ENCODE assay signal across 19 cellular contexts in genomic region chr2:71929482-71929772, GRCh38.
"Had no signal": no experiment of that assay in that cellular context is flagged by ENCODE, and none has a peak within 500 bp of the region (broad histone marks: within the 10 kb centered on the region; RNA-seq: fewer than 3 reads in every experiment).

No MANE protein-coding gene starts in this region.

- H3K27ac Mint-ChIP-seq: activated B cell treated with CpG ODN at 0.5 μM for 24 hours; activated CD4-positive, alpha-beta T cell treated with anti-CD3 and anti-CD28 coated beads, Interleukin-2, amount 10 ng/mL, durations not matched to agents 24 days and 14 days; activated CD8-positive, alpha-beta T cell treated with anti-CD3 and anti-CD28 coated beads for 36 hours; activated naive CD4-positive, alpha-beta T cell treated with anti-CD3 and anti-CD28 coated beads, Interleukin-2, amount 10 ng/mL, durations not matched to agents 7 days and 5 days; activated naive CD8-positive, alpha-beta T cell treated with anti-CD3 and anti-CD28 coated beads for 36 hours; activated T-cell treated with anti-CD3 and anti-CD28 coated beads, Interleukin-2, amount 50 U/mL, for 72 hours; activated T-helper 2 cell treated with anti-CD3 and anti-CD28 coated beads, Interferon-gamma antibody, Interleukin-2, Interleukin-4, amounts not matched to agents 10 μg/mL and 5 μg/mL and 100 μg/mL, durations not matched to agents 14 hours and 24 hours and 36 hours; T-helper 2 cell treated with Interferon-gamma antibody and Interleukin-4, amounts not matched to agents 5 μg/mL and 100 μg/mL, for 36 hours had no signal

- H3K9me3 Mint-ChIP-seq: activated B cell treated with CpG ODN at 0.5 μM for 24 hours; activated CD4-positive, alpha-beta T cell treated with anti-CD3 and anti-CD28 coated beads, Interleukin-2, amount 10 ng/mL, durations not matched to agents 24 days and 14 days; activated CD8-positive, alpha-beta T cell treated with anti-CD3 and anti-CD28 coated beads for 36 hours; activated naive CD4-positive, alpha-beta T cell treated with anti-CD3 and anti-CD28 coated beads, Interleukin-2, amount 10 ng/mL, durations not matched to agents 7 days and 5 days; activated naive CD8-positive, alpha-beta T cell treated with anti-CD3 and anti-CD28 coated beads for 36 hours; activated T-cell treated with anti-CD3 and anti-CD28 coated beads, Interleukin-2, amount 50 U/mL, for 72 hours; activated T-helper 2 cell treated with anti-CD3 and anti-CD28 coated beads, Interferon-gamma antibody, Interleukin-2, Interleukin-4, amounts not matched to agents 10 μg/mL and 5 μg/mL and 100 μg/mL, durations not matched to agents 14 hours and 24 hours and 36 hours; T-helper 2 cell treated with Interferon-gamma antibody and Interleukin-4, amounts not matched to agents 5 μg/mL and 100 μg/mL, for 36 hours had no signal

- H3K4me1 Mint-ChIP-seq: activated B cell treated with CpG ODN at 0.5 μM for 24 hours; activated CD4-positive, alpha-beta T cell treated with anti-CD3 and anti-CD28 coated beads, Interleukin-2, amount 10 ng/mL, durations not matched to agents 24 days and 14 days; activated naive CD4-positive, alpha-beta T cell treated with anti-CD3 and anti-CD28 coated beads, Interleukin-2, amount 10 ng/mL, durations not matched to agents 7 days and 5 days; activated naive CD8-positive, alpha-beta T cell treated with anti-CD3 and anti-CD28 coated beads for 36 hours had no signal

- H3K9me3 ChIP-seq: Peyer's patch, SJSA1 had no signal

- H3K27me3 ChIP-seq: brain microvascular endothelial cell, cardiac muscle cell, Peyer's patch, SJSA1 had no signal

- H3K36me3 Mint-ChIP-seq: activated naive CD4-positive, alpha-beta T cell treated with anti-CD3 and anti-CD28 coated beads, Interleukin-2, amount 10 ng/mL, durations not matched to agents 7 days and 5 days; activated naive CD8-positive, alpha-beta T cell treated with anti-CD3 and anti-CD28 coated beads for 36 hours had no signal

- H3K27ac ChIP-seq: brain microvascular endothelial cell, cardiac muscle cell, SJSA1 had no signal

- H3K36me3 ChIP-seq: brain microvascular endothelial cell, cardiac muscle cell, Peyer's patch, SJSA1 had no signal

- H3K4me3 ChIP-seq: cardiac muscle cell, Peyer's patch, SJSA1 had no signal

- H3K27me3 Mint-ChIP-seq: activated CD4-positive, alpha-beta T cell treated with anti-CD3 and anti-CD28 coated beads, Interleukin-2, amount 10 ng/mL, durations not matched to agents 24 days and 14 days; activated CD8-positive, alpha-beta T cell treated with anti-CD3 and anti-CD28 coated beads for 36 hours; activated naive CD4-positive, alpha-beta T cell treated with anti-CD3 and anti-CD28 coated beads, Interleukin-2, amount 10 ng/mL, durations not matched to agents 7 days and 5 days; activated naive CD8-positive, alpha-beta T cell treated with anti-CD3 and anti-CD28 coated beads for 36 hours had no signal

- H3K4me3 Mint-ChIP-seq: activated B cell treated with CpG ODN at 0.5 μM for 24 hours; activated CD4-positive, alpha-beta T cell treated with anti-CD3 and anti-CD28 coated beads, Interleukin-2, amount 10 ng/mL, durations not matched to agents 24 days and 14 days; activated CD8-positive, alpha-beta T cell treated with anti-CD3 and anti-CD28 coated beads for 36 hours; activated naive CD4-positive, alpha-beta T cell treated with anti-CD3 and anti-CD28 coated beads, Interleukin-2, amount 10 ng/mL, durations not matched to agents 7 days and 5 days; activated naive CD8-positive, alpha-beta T cell treated with anti-CD3 and anti-CD28 coated beads for 36 hours; activated T-cell treated with anti-CD3 and anti-CD28 coated beads, Interleukin-2, amount 50 U/mL, for 72 hours; T-helper 2 cell treated with Interferon-gamma antibody and Interleukin-4, amounts not matched to agents 5 μg/mL and 100 μg/mL, for 36 hours had no signal

- DNase-seq: activated B cell treated with CpG ODN at 0.5 μM for 24 hours; activated CD4-positive, alpha-beta T cell treated with anti-CD3 and anti-CD28 coated beads for 1 hour; activated CD8-positive, alpha-beta memory T cell treated with anti-CD3 and anti-CD28 coated beads, Interleukin-2, amount 50 U/mL, for 4 hours; activated CD8-positive, alpha-beta T cell treated with anti-CD3 and anti-CD28 coated beads for 36 hours; activated gamma-delta T cell treated with Interleukin-2 at 50 U/mL for 16 hours; activated naive CD4-positive, alpha-beta T cell treated with anti-CD3 and anti-CD28 coated beads, Interleukin-2, amount 10 ng/mL, durations not matched to agents 7 days and 5 days; activated naive CD8-positive, alpha-beta T cell treated with anti-CD3 and anti-CD28 coated beads for 36 hours; activated T-cell treated with anti-CD3 and anti-CD28 coated beads, Interleukin-2, amount 50 U/mL, for 72 hours; brain microvascular endothelial cell; Karpas-422; MM.1S; NCI-H187; SW 1271 had no signal
